In genomic region chr9:700365-701282, GRCh38 we compare ENCODE assay signal across 12 cellular contexts.
DNase-seq lines count a peak whose midpoint lies in the region; ATAC-seq and TF ChIP-seq lines count a peak whose summit lies in the region.
"Had no signal": no experiment of that assay in that cellular context is flagged by ENCODE, and none has a peak within 500 bp of the region (broad histone marks: within the 10 kb centered on the region; RNA-seq: fewer than 3 reads in every experiment).

No MANE protein-coding gene starts in this region.

- intact Hi-C loops in testis (cut with DNase I; ENCODE audit: low total_unique reads): no loop called here

- peak overlapping the region; percentile 85 to 94 for H3K27ac ChIP-seq in coronary artery
- peak overlapping the region in 1 of 2 donors; percentile 16 for H3K27ac ChIP-seq in testis
- H3K27ac ChIP-seq: upper lobe of right lung had no signal

- no peak for TF ChIP-seq POLR2A in testis (IDR thresholded peaks at IDR 0.05)

- TF ChIP-seq CTCF in coronary artery (IDR thresholded peaks at IDR 0.05) (no peak), testis (IDR thresholded peaks at IDR 0.05) (no peak)

- DNase-seq in DMS79 (lab: John Stamatoyannopoulos, UW) (peak; percentile 45), coronary artery (ENCODE audit: low spot score) (no peak), renal cortical epithelial cell (ENCODE audit: low read depth) (peak; percentile 56), testis (no peak)
- no peak for DNase-seq in stimulated activated CD4-positive, alpha-beta T cell treated with anti-CD3 and anti-CD28 coated beads, Interleukin-1b, Interleukin-23, amount 100 ng/mL, for 48 hours
- DNase-seq in effector memory CD8-positive, alpha-beta T cell: no peak
- DNase-seq: activated T-cell treated with anti-CD3 and anti-CD28 coated beads for 4 hours, nucleus accumbens, upper lobe of right lung had no signal

- no peaks in the 10 kb centered on the region for H3K36me3 Mint-ChIP-seq in effector memory CD8-positive, alpha-beta T cell (ENCODE audit: insufficient read depth)
- H3K36me3 Mint-ChIP-seq: memory B cell had no signal

- ATAC-seq in HG02852 (IDR thresholded peaks at IDR 0.05; ENCODE audit: unreplicated experiment): peak; percentile 64
- no peak for ATAC-seq in GM21447 (IDR thresholded peaks at IDR 0.05; ENCODE audit: unreplicated experiment)
- ATAC-seq in effector memory CD8-positive, alpha-beta T cell (replicated peaks): no peak
- ATAC-seq: upper lobe of right lung had no signal

- H3K4me1 ChIP-seq in testis: peaks cover 14% of the 10 kb centered on the region

- H3K36me3 ChIP-seq in testis (ENCODE audit: low read depth, missing control alignments): no peaks in the 10 kb centered on the region
- H3K36me3 ChIP-seq: upper lobe of right lung had no signal

- H3K27me3 Mint-ChIP-seq in effector memory CD8-positive, alpha-beta T cell: peaks cover 16 to 26% of the 10 kb centered on the region in 2 donors

- no peaks in the 10 kb centered on the region for H3K9me3 Mint-ChIP-seq in effector memory CD8-positive, alpha-beta T cell
- H3K9me3 Mint-ChIP-seq: memory B cell had no signal

- no peak overlapping the region for H3K4me3 Mint-ChIP-seq in effector memory CD8-positive, alpha-beta T cell
- H3K4me3 Mint-ChIP-seq: memory B cell had no signal

- WGBS in testis, 2 donors: 73% methylated on average over 9 of the region's 9 CpGs

- H3K4me1 Mint-ChIP-seq in effector memory CD8-positive, alpha-beta T cell (ENCODE audit: low read depth in 2 of 2): no peaks in the 10 kb centered on the region
- H3K4me1 Mint-ChIP-seq: memory B cell had no signal

- no peaks in the 10 kb centered on the region for H3K9me3 ChIP-seq in testis
- H3K9me3 ChIP-seq: upper lobe of right lung had no signal

- no peak overlapping the region for H3K27ac Mint-ChIP-seq in effector memory CD8-positive, alpha-beta T cell
- H3K27ac Mint-ChIP-seq: memory B cell had no signal

- no peak overlapping the region for H3K4me3 ChIP-seq in coronary artery
- no peak overlapping the region for H3K4me3 ChIP-seq in testis
- H3K4me3 ChIP-seq: upper lobe of right lung had no signal

- no peaks in the 10 kb centered on the region for H3K27me3 ChIP-seq in testis
- H3K27me3 ChIP-seq: upper lobe of right lung had no signal

Comparison
In these comparisons a context has a peak if more than half of its experiments do, and no peak if none do; other contexts are left out.
1. DNase-seq: peak in DMS79 (single experiment) and renal cortical epithelial cell (single experiment); none in coronary artery (single experiment), stimulated activated CD4-positive, alpha-beta T cell treated with anti-CD3 and anti-CD28 coated beads, Interleukin-1b, Interleukin-23, amount 100 ng/mL, for 48 hours (single experiment), testis (single experiment) and effector memory CD8-positive, alpha-beta T cell (0 of 3).